In genomic region chr2:95687850-95688249, GRCh38 we compare ENCODE assay signal across 8 cellular contexts.
DNase-seq lines count a peak whose midpoint lies in the region; TF ChIP-seq lines count a peak whose summit lies in the region.
"Not testable (repeated sequence)": the region's sequence is repeated elsewhere in the genome, so short reads cannot be mapped to it uniquely, and the experiment has no call there.

No MANE protein-coding gene starts in this region.

- not testable (repeated sequence) for TF ChIP-seq CTCF in AG04449 (IDR thresholded peaks at IDR 0.05; ENCODE audit: insufficient read depth, low read length, missing control alignments); fibroblast of villous mesenchyme (IDR thresholded peaks at IDR 0.05; ENCODE audit: insufficient read depth, low read depth, low read length); vagina (IDR thresholded peaks at IDR 0.05)

- H3K27ac ChIP-seq in vagina = peak overlapping the region; percentile 61

- not testable (repeated sequence) for H3K9ac ChIP-seq in adipocyte (ENCODE audit: low read length)

- DNase-seq in AG04449 (ENCODE audit: low read depth, low spot score) (peak; percentile 56), ELR (ENCODE audit: low read depth) (peak; percentile 79), M059J (ENCODE audit: low read depth) (peak; percentile 55), adipocyte (ENCODE audit: low read depth) (peak; percentile 47), dedifferentiated amniotic fluid mesenchymal stem cell (ENCODE audit: extremely low spot score) (peak; percentile 23), fibroblast of villous mesenchyme (ENCODE audit: low read depth) (peak; percentile 23), myocyte (ENCODE audit: low read depth) (peak; percentile 18)
- not testable (repeated sequence) for DNase-seq in vagina (ENCODE audit: extremely low spot score in 2 of 2)

- H3K4me1 ChIP-seq in adipocyte (ENCODE audit: control insufficient read depth, insufficient read depth, low read length) (peaks cover 38% of the 10 kb centered on the region), vagina (peaks cover 20% of the 10 kb centered on the region)

- intact Hi-C loops in vagina (cut with DNase I) = not testable (repeated sequence)

- CTCF ChIA-PET in AG04449 (lab: Yijun Ruan, JAX) = not testable (repeated sequence)

- not testable (repeated sequence) for H3K9me3 ChIP-seq in adipocyte (ENCODE audit: control insufficient read depth, low read length); vagina

- POLR2A ChIA-PET in AG04449 (lab: Yijun Ruan, JAX) = not testable (repeated sequence)

- H3K4me3 ChIP-seq in AG04449 (ENCODE audit: low read depth, low read length); adipocyte (ENCODE audit: low read length); fibroblast of villous mesenchyme (ENCODE audit: low read depth, low read length); vagina: not testable (repeated sequence)

- not testable (repeated sequence) for H3K36me3 ChIP-seq in adipocyte (ENCODE audit: control insufficient read depth, insufficient read depth, low read length, severe bottlenecking); vagina

- not testable (repeated sequence) for H3K27me3 ChIP-seq in adipocyte (replicated peaks; ENCODE audit: control insufficient read depth, insufficient read depth, low read length); vagina

- not testable (repeated sequence) for TF ChIP-seq POLR2A in vagina (IDR thresholded peaks at IDR 0.05)
